In the genomic region with DNA sequence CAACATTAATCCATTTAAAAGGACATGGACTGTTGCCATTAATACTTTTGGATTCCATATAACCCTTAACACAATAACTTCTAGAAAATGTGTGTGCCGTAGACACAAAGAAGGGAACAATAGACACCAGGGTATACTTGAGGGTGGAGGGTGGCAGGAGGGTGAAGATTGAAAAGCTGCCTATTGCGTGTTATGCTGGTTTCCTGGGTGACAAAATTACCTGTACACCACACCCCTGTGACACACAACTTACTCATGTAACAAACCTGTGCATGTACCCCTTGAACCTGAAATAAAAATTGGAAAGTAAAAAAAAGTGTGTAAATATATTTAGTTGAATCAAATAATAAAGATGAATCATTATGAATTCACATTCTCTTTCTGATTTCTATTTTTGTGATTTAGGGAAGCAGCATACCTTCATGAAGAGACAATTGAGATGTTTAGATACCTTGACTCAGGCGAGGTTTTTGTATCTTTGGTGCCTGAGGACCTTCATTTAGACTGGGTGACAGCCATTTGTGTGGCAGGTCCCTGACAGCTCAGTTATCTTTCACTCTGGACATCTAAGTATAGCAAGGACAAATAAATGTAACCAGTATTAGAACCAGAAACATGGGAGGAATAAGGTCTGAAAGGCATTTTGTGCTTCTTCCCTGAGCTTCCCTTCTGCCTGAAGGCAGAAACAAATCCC, we compare ENCODE assay signal across 14 cellular contexts.
DNase-seq lines count a peak whose midpoint lies in the region; ATAC-seq lines count a peak whose summit lies in the region.
"Had no signal": no experiment of that assay in that cellular context is flagged by ENCODE, and none has a peak within 500 bp of the region (broad histone marks: within the 10 kb centered on the region; RNA-seq: fewer than 3 reads in every experiment).

No MANE protein-coding gene starts in this region.

- CTCF ChIA-PET in activated naive CD4-positive, alpha-beta T cell treated with anti-CD3 and anti-CD28 coated beads, Interleukin-2, amount 10 ng/mL, durations not matched to agents 7 days and 5 days (lab: Charles Lee): interaction anchor here (1.2 to 3.3 kb wide), 3 partner anchors 15 to 29 kb away, joined by 3 to 19 read pairs (median 4); a partner anchor contains a TSS

- intact Hi-C loops in head of caudate nucleus (cut with DNase I): no loop called here

- H3K9me3 Mint-ChIP-seq in activated naive CD4-positive, alpha-beta T cell treated with anti-CD3 and anti-CD28 coated beads, Interleukin-2, amount 10 ng/mL, durations not matched to agents 7 days and 5 days: peaks cover 8% of the 10 kb centered on the region
- H3K9me3 Mint-ChIP-seq in T-helper 2 cell treated with Interferon-gamma antibody and Interleukin-4, amounts not matched to agents 5 μg/mL and 100 μg/mL, for 36 hours: peaks cover 4% of the 10 kb centered on the region
- H3K9me3 Mint-ChIP-seq in stimulated activated naive CD8-positive, alpha-beta T cell treated with anti-CD3 and anti-CD28 coated beads, Interleukin-15, Interleukin-2, amounts not matched to agents 100 ng/mL and 50 ng/mL, for 24 hours: no peaks in the 10 kb centered on the region

- H3K4me3 Mint-ChIP-seq in activated naive CD4-positive, alpha-beta T cell treated with anti-CD3 and anti-CD28 coated beads, Interleukin-2, amount 10 ng/mL, durations not matched to agents 7 days and 5 days: peak overlapping the region; percentile 54
- peak overlapping the region; percentile 57 for H3K4me3 Mint-ChIP-seq in T-helper 2 cell treated with Interferon-gamma antibody and Interleukin-4, amounts not matched to agents 5 μg/mL and 100 μg/mL, for 36 hours
- peak overlapping the region; percentile 1 for H3K4me3 Mint-ChIP-seq in stimulated activated naive CD8-positive, alpha-beta T cell treated with anti-CD3 and anti-CD28 coated beads, Interleukin-15, Interleukin-2, amounts not matched to agents 100 ng/mL and 50 ng/mL, for 24 hours
- H3K4me3 Mint-ChIP-seq: B cell had no signal

- peaks cover 96% of the 10 kb centered on the region for H3K4me1 Mint-ChIP-seq in activated naive CD4-positive, alpha-beta T cell treated with anti-CD3 and anti-CD28 coated beads, Interleukin-2, amount 10 ng/mL, durations not matched to agents 7 days and 5 days
- peaks cover 76% of the 10 kb centered on the region for H3K4me1 Mint-ChIP-seq in T-helper 2 cell treated with Interferon-gamma antibody and Interleukin-4, amounts not matched to agents 5 μg/mL and 100 μg/mL, for 36 hours (ENCODE audit: low read depth)
- peaks cover 90% of the 10 kb centered on the region for H3K4me1 Mint-ChIP-seq in stimulated activated naive CD8-positive, alpha-beta T cell treated with anti-CD3 and anti-CD28 coated beads, Interleukin-15, Interleukin-2, amounts not matched to agents 100 ng/mL and 50 ng/mL, for 24 hours (ENCODE audit: low read depth)

- H3K36me3 Mint-ChIP-seq in activated naive CD4-positive, alpha-beta T cell treated with anti-CD3 and anti-CD28 coated beads, Interleukin-2, amount 10 ng/mL, durations not matched to agents 7 days and 5 days: peaks cover 64% of the 10 kb centered on the region
- peaks cover 64% of the 10 kb centered on the region for H3K36me3 Mint-ChIP-seq in T-helper 2 cell treated with Interferon-gamma antibody and Interleukin-4, amounts not matched to agents 5 μg/mL and 100 μg/mL, for 36 hours (ENCODE audit: low read depth)
- peaks cover 41% of the 10 kb centered on the region for H3K36me3 Mint-ChIP-seq in stimulated activated naive CD8-positive, alpha-beta T cell treated with anti-CD3 and anti-CD28 coated beads, Interleukin-15, Interleukin-2, amounts not matched to agents 100 ng/mL and 50 ng/mL, for 24 hours (ENCODE audit: low read depth)

- ATAC-seq in GM18867 (IDR thresholded peaks at IDR 0.05; ENCODE audit: unreplicated experiment): no peak
- ATAC-seq: SK-N-SH treated with all-trans-retinoic acid at 6 μM for 48 hours had no signal

- DNase-seq in activated naive CD4-positive, alpha-beta T cell treated with anti-CD3 and anti-CD28 coated beads, Interleukin-2, amount 10 ng/mL, durations not matched to agents 7 days and 5 days: peak; percentile 50
- DNase-seq in activated naive CD4-positive, alpha-beta T cell (lab: John Stamatoyannopoulos, UW): no peak
- no peak for DNase-seq in T-helper 2 cell treated with Interferon-gamma antibody and Interleukin-4, amounts not matched to agents 5 μg/mL and 100 μg/mL, for 36 hours (ENCODE audit: low spot score)
- peak; percentile 49 for DNase-seq in epithelial cell of prostate (ENCODE audit: low read depth, low spot score)
- DNase-seq in substantia nigra (lab: John Stamatoyannopoulos, UW): no peak
- DNase-seq in head of caudate nucleus: no peak
- DNase-seq: hypothalamus; NCI-H82; posterior cingulate gyrus; stimulated activated CD4-positive, alpha-beta T cell treated with anti-CD3 and anti-CD28 coated beads, Interleukin-1b, Interleukin-23, amount 100 ng/mL, for 48 hours had no signal

- H3K27me3 Mint-ChIP-seq in activated naive CD4-positive, alpha-beta T cell treated with anti-CD3 and anti-CD28 coated beads, Interleukin-2, amount 10 ng/mL, durations not matched to agents 7 days and 5 days: no peaks in the 10 kb centered on the region
- no peaks in the 10 kb centered on the region for H3K27me3 Mint-ChIP-seq in T-helper 2 cell treated with Interferon-gamma antibody and Interleukin-4, amounts not matched to agents 5 μg/mL and 100 μg/mL, for 36 hours (ENCODE audit: low read depth)
- no peaks in the 10 kb centered on the region for H3K27me3 Mint-ChIP-seq in stimulated activated naive CD8-positive, alpha-beta T cell treated with anti-CD3 and anti-CD28 coated beads, Interleukin-15, Interleukin-2, amounts not matched to agents 100 ng/mL and 50 ng/mL, for 24 hours

- peak overlapping the region; percentile 56 for H3K27ac ChIP-seq in epithelial cell of prostate
- no peak overlapping the region for H3K27ac ChIP-seq in substantia nigra (ENCODE audit: low read depth, low read length, poor library complexity, severe bottlenecking)

- H3K27ac Mint-ChIP-seq in activated naive CD4-positive, alpha-beta T cell treated with anti-CD3 and anti-CD28 coated beads, Interleukin-2, amount 10 ng/mL, durations not matched to agents 7 days and 5 days: peak overlapping the region; percentile 99
- H3K27ac Mint-ChIP-seq in T-helper 2 cell treated with Interferon-gamma antibody and Interleukin-4, amounts not matched to agents 5 μg/mL and 100 μg/mL, for 36 hours: peak overlapping the region; percentile 81
- peak overlapping the region; percentile 67 for H3K27ac Mint-ChIP-seq in stimulated activated naive CD8-positive, alpha-beta T cell treated with anti-CD3 and anti-CD28 coated beads, Interleukin-15, Interleukin-2, amounts not matched to agents 100 ng/mL and 50 ng/mL, for 24 hours
- H3K27ac Mint-ChIP-seq: B cell had no signal

Comparison
In these comparisons a context has a peak if more than half of its experiments do, and no peak if none do; other contexts are left out.
1. DNase-seq: peak in activated naive CD4-positive, alpha-beta T cell treated with anti-CD3 and anti-CD28 coated beads, Interleukin-2, amount 10 ng/mL, durations not matched to agents 7 days and 5 days (single experiment) and epithelial cell of prostate (single experiment); none in activated naive CD4-positive, alpha-beta T cell (0 of 4), T-helper 2 cell treated with Interferon-gamma antibody and Interleukin-4, amounts not matched to agents 5 μg/mL and 100 μg/mL, for 36 hours (single experiment), substantia nigra (0 of 49) and head of caudate nucleus (0 of 42).
2. H3K4me3 Mint-ChIP-seq: peak in every context shown above with its lines; median percentile 57 in T-helper 2 cell treated with Interferon-gamma antibody and Interleukin-4, amounts not matched to agents 5 μg/mL and 100 μg/mL, for 36 hours; 54 in activated naive CD4-positive, alpha-beta T cell treated with anti-CD3 and anti-CD28 coated beads, Interleukin-2, amount 10 ng/mL, durations not matched to agents 7 days and 5 days; 1 in stimulated activated naive CD8-positive, alpha-beta T cell treated with anti-CD3 and anti-CD28 coated beads, Interleukin-15, Interleukin-2, amounts not matched to agents 100 ng/mL and 50 ng/mL, for 24 hours.
3. Peak in every context shown above with its lines, with median percentiles within 50 percentile points of each other: H3K27ac Mint-ChIP-seq.